In the genomic region with DNA sequence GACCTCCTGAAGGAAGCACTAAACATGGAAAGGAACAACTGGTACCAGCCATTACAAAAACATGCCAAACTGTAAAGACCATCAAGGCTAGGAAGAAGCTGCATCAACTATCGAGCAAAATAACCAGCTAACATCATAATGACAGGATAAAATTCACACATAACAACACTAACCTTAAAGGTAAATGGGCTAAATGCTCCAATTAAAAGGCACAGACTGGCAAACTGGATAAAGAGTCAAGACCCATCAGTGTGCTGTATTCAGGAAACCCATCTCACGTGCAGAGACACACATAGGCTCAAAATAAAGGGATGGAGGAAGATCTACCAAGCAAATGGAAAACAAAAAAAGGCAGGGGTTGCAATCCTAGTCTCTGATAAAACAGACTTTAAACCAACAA, we compare ENCODE assay signal across 12 cellular contexts. TPM values are rescaled to one million over a fixed set of nuclear protein-coding genes. Genes with fewer than 3 reads are reported as not detected.
"Had no signal": no experiment of that assay in that cellular context is flagged by ENCODE, and none has a peak within 500 bp of the region (broad histone marks: within the 10 kb centered on the region; RNA-seq: fewer than 3 reads in every experiment).

No MANE protein-coding gene starts in this region.

RNA-seq across cellular contexts. Expression of a gene that starts 10.6 kb away (rescaled TPM):
- total RNA-seq: Right ventricle myocardium superior had no signal

RNA-seq across cellular contexts. Expression of a gene that starts 23.1 kb away (rescaled TPM):
- total RNA-seq: Right ventricle myocardium inferior had no signal

RNA-seq across cellular contexts. Expression of a gene that starts 41.6 kb away (rescaled TPM):
- total RNA-seq: OCI-LY7, PC-3, PC-9, Peyer's patch, Right ventricle myocardium inferior, Right ventricle myocardium superior, RPMI7951, SJCRH30, SJSA1, SK-MEL-5, T-cell had no signal
- polyA plus RNA-seq: SK-N-SH had no signal
